In genomic region chr15:48177875-48178611, GRCh38 we compare ENCODE assay signal across 1 cellular context.
TF ChIP-seq lines count a peak whose summit lies in the region.

A gene with protein sequence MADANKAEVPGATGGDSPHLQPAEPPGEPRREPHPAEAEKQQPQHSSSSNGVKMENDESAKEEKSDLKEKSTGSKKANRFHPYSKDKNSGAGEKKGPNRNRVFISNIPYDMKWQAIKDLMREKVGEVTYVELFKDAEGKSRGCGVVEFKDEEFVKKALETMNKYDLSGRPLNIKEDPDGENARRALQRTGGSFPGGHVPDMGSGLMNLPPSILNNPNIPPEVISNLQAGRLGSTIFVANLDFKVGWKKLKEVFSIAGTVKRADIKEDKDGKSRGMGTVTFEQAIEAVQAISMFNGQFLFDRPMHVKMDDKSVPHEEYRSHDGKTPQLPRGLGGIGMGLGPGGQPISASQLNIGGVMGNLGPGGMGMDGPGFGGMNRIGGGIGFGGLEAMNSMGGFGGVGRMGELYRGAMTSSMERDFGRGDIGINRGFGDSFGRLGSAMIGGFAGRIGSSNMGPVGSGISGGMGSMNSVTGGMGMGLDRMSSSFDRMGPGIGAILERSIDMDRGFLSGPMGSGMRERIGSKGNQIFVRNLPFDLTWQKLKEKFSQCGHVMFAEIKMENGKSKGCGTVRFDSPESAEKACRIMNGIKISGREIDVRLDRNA (minus strand): TSS chr15:48178295. CDS start chr15:48178237, 58 bp downstream.

TF ChIP-seq in WTC11, 78 proteins besides CTCF, POLR2A, EP300 and RAD21 (continued from another document):
- TF ChIP-seq, protein P1, sequence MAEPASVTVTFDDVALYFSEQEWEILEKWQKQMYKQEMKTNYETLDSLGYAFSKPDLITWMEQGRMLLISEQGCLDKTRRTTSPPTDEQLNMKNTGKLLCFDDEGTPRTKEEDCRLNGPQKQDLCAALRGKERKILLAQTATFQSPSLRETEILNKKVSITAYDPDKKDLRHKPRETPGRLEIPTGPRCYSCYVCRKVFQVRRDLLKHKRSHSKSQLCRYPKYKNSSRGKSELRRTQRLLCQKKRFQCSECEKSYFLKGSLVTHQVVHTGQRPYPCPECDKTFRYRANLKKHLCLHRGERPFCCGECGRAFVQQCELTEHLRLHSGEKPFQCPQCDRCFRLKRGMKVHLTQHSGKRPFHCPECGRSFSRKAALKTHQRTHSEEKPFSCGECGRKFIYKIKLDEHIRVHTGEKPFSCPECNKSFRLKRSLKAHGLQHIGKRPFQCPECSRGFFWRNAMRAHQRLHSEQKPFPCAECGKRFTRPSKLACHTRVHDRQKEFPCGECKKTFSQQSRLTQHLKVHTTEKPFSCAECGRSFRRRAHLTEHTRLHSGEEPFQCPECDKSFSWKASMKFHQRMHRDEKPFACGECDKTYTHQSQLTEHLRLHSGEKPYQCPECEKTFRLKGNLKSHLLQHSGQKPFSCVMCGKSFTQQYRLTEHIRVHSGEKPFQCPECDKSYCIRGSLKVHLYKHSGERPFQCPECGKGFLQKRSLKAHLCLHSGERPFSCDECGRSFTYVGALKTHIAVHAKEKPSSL (CRISPR knock-in tag; conservative IDR thresholded peaks at IDR 0.05): no peak
- TF ChIP-seq SOX15 (CRISPR knock-in tag; IDR thresholded peaks at IDR 0.05): no peak
- TF ChIP-seq HMGXB4 (CRISPR knock-in tag; IDR thresholded peaks at IDR 0.05): peak; percentile 87; the same call in 1 of the 2 replicates
- 0 out of 2 replicates have a peak, but pooled peaks have one; percentile 51 for TF ChIP-seq CREB1 (CRISPR knock-in tag; IDR thresholded peaks at IDR 0.05)
- 0 out of 2 replicates have a peak, but pooled peaks have one; percentile 82 for TF ChIP-seq CBFB (CRISPR knock-in tag; IDR thresholded peaks at IDR 0.05; ENCODE audit: low read depth)
- 0 out of 2 replicates have a peak, but pooled peaks have one; percentile 23 for TF ChIP-seq ZNF532 (CRISPR knock-in tag; IDR thresholded peaks at IDR 0.05; ENCODE audit: borderline replicate concordance)
- TF ChIP-seq FOXP1 (CRISPR knock-in tag; IDR thresholded peaks at IDR 0.05; ENCODE audit: borderline replicate concordance): peak; percentile 78; the same call in 1 of the 2 replicates
- peak; percentile 65; the same call in 1 of the 2 replicates for TF ChIP-seq ETV6 (CRISPR knock-in tag; IDR thresholded peaks at IDR 0.05)
- 0 out of 2 replicates have a peak, but pooled peaks have one; percentile 21 for TF ChIP-seq FOXK1 (CRISPR knock-in tag; IDR thresholded peaks at IDR 0.05)
- TF ChIP-seq ZNF232 (CRISPR knock-in tag; IDR thresholded peaks at IDR 0.05): peak; percentile 76; the same call in 1 of the 2 replicates
- TF ChIP-seq ELF4 (CRISPR knock-in tag; IDR thresholded peaks at IDR 0.05; ENCODE audit: low read depth): peak; percentile 61; the same call in 1 of the 2 replicates
- TF ChIP-seq CREM (CRISPR knock-in tag; IDR thresholded peaks at IDR 0.05): no peak
- TF ChIP-seq TP53 (CRISPR knock-in tag; IDR thresholded peaks at IDR 0.05): 0 out of 2 replicates have a peak, but pooled peaks have one; percentile 55
- 0 out of 2 replicates have a peak, but pooled peaks have one; percentile 19 for TF ChIP-seq SMAD3 (CRISPR knock-in tag; IDR thresholded peaks at IDR 0.05; ENCODE audit: borderline replicate concordance)
- no peak for TF ChIP-seq GRHL2 (CRISPR knock-in tag; IDR thresholded peaks at IDR 0.05; ENCODE audit: insufficient replicate concordance, severe bottlenecking)
- peak; percentile 59; the same call in 1 of the 2 replicates for TF ChIP-seq MAX (CRISPR knock-in tag; IDR thresholded peaks at IDR 0.05)
- TF ChIP-seq MYBL2 (CRISPR knock-in tag; IDR thresholded peaks at IDR 0.05): peak; percentile 99
